In the genomic region with DNA sequence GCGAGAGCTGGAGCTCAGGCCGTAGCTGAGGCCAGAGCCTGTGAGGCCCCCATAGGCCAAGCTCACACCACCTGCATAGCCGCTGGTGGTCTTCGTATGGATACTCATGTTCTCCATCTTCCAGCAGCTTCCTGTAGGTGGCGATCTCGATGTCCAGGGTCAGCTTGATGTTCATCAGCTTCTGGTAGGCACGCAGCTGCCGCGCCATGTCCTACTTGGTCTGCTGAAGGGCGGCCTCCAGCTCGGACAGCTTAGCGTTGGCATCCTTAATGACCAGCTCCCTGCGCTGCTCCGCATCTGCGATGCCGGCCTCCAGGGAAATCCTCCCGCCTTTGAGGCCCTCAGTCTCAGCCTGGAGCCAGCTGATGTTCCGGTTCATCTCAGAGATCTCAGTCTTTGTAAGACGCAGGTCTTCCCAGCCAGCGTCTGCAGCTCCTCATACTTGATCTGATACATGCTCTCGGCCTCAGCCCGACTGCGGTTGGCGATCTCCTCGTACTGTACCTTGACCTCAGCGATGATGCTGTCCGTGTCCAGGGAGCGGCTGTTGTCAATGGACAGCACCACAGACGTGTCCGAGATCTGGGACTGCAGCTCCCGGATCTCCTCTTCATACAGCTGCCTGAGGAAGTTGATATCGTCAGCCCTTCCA, we compare ENCODE assay signal across 1 cellular context.
A peak's percentile ranks its signal among the peaks of the same experiment; 100 is the strongest.
TF ChIP-seq lines count a peak whose summit lies in the region.

No MANE protein-coding gene starts in this region.

TF ChIP-seq in HepG2, 621 proteins besides CTCF, POLR2A, EP300 and RAD21:
- TF ChIP-seq PPARG (CRISPR knock-in tag; conservative IDR thresholded peaks at IDR 0.05) (no peak), STAG1 (CRISPR knock-in tag; IDR thresholded peaks at IDR 0.05) (peak; percentile 24; the same call in 1 of the 2 replicates), ASH2L (IDR thresholded peaks at IDR 0.05; ENCODE audit: insufficient read length, low read depth, low read length) (no peak)
